In the genomic region with DNA sequence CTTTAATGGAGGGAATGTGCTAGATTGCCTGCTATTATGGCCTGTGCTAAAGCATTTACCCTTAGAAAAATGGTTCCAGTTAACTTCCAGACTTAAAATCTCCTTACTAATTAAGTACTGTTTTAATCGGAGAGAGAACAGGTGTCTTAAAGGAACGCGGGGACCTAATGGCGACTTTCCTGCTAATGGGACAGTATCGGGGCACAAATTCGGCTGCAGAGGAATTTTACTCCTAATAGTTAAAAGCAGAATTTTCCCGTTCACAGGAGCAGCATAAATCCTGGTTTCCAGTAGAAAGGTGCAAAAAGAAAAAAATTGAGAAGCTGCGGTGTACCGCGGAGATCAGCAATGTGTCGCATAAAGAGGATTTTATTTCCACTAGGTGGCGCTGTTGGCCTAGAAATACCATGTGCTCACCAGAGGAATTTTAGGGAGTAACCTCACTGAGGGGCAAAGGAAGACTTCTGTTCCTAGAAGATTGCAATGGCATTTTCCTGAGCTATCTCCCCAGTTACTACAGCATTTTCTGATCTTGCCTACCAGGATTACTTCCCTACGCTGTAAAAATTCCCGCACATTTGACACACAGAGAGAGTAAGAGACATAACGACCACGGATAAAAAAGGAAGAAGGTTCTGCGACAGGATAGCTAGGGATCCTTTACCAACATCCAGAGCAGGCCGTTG, we compare ENCODE assay signal across 8 cellular contexts. TPM values are rescaled to one million over a fixed set of nuclear protein-coding genes. Genes with fewer than 3 reads are reported as not detected.
DNase-seq lines count a peak whose midpoint lies in the region; ATAC-seq and TF ChIP-seq lines count a peak whose summit lies in the region.

No MANE protein-coding gene starts in this region.

- H3K4me2 ChIP-seq in DND-41 (ENCODE audit: insufficient read depth, low read length) = no peak overlapping the region

- H4K20me1 ChIP-seq in DND-41 (ENCODE audit: insufficient read depth, low read length) = no peaks in the 10 kb centered on the region

- no peak overlapping the region for H2AFZ ChIP-seq in DND-41 (ENCODE audit: low read depth, low read length)

- no peaks in the 10 kb centered on the region for H3K4me1 Mint-ChIP-seq in activated naive CD8-positive, alpha-beta T cell treated with anti-CD3 and anti-CD28 coated beads for 36 hours

- no peak overlapping the region for H3K4me3 Mint-ChIP-seq in activated naive CD8-positive, alpha-beta T cell treated with anti-CD3 and anti-CD28 coated beads for 36 hours

- no peaks in the 10 kb centered on the region for H3K4me1 ChIP-seq in DND-41 (ENCODE audit: insufficient read depth, low read length)
- H3K4me1 ChIP-seq in heart left ventricle = no peaks in the 10 kb centered on the region

- TF ChIP-seq POLR2A in heart left ventricle (IDR thresholded peaks at IDR 0.05) = peak in 1 of 2 donors; percentile 25

- H3K27me3 ChIP-seq in DND-41 (ENCODE audit: insufficient read depth, low read length, poor library complexity) (no peaks in the 10 kb centered on the region), heart left ventricle (peaks cover 0 to 49% (median 13%) of the 10 kb centered on the region in 9 donors)

- H3K4me3 ChIP-seq in DND-41 (ENCODE audit: low read depth in 1 of 2, low read length in 2 of 2) (no peak overlapping the region), heart left ventricle (no peak overlapping the region)
- H3K4me3 ChIP-seq in Jurkat, Clone E6-1 (ENCODE audit: low read length) = no peak overlapping the region

- ATAC-seq in DND-41 (ENCODE audit: insufficient read depth, low read depth) = peak; percentile 87
- ATAC-seq in heart left ventricle = peak in 3 of 4 donors; percentile 49 to 73 (median 61)
- peak; percentile 79 for ATAC-seq in sciatic nerve
- ATAC-seq in HG02571 (IDR thresholded peaks at IDR 0.05; ENCODE audit: unreplicated experiment) = no peak
- no peak for ATAC-seq in GM19455 (IDR thresholded peaks at IDR 0.05; ENCODE audit: unreplicated experiment)

- H3K9me3 ChIP-seq in DND-41 (ENCODE audit: insufficient read depth, low read length, severe bottlenecking) = peaks cover 12% of the 10 kb centered on the region
- H3K9me3 ChIP-seq in heart left ventricle = peaks cover 0 to 24% (median 14%) of the 10 kb centered on the region in 12 donors

- no peaks in the 10 kb centered on the region for H3K79me2 ChIP-seq in DND-41 (ENCODE audit: insufficient read depth, low read length)

- no peak overlapping the region for H3K27ac ChIP-seq in DND-41 (ENCODE audit: low read length)
- no peak overlapping the region for H3K27ac ChIP-seq in heart left ventricle

- H3K27me3 Mint-ChIP-seq in activated naive CD8-positive, alpha-beta T cell treated with anti-CD3 and anti-CD28 coated beads for 36 hours = peaks cover 33% of the 10 kb centered on the region

- H3K9me3 Mint-ChIP-seq in activated naive CD8-positive, alpha-beta T cell treated with anti-CD3 and anti-CD28 coated beads for 36 hours = peaks cover 16% of the 10 kb centered on the region

- TF ChIP-seq CTCF in DND-41 (IDR thresholded peaks at IDR 0.05; ENCODE audit: borderline replicate concordance, extremely low read depth, low read length, poor library complexity, severe bottlenecking) (peak; percentile 81), heart left ventricle (IDR thresholded peaks at IDR 0.05) (peak; percentile 47 to 86 (median 74))

- DNase-seq in DND-41 (peak; percentile 66), SK-N-DZ (ENCODE audit: low spot score) (peak; percentile 65), heart left ventricle (peak in 2 of 5 donors; percentile 42 to 53), sciatic nerve (ENCODE audit: low spot score) (no peak)
- peak; percentile 68 for DNase-seq in Jurkat, Clone E6-1 (ENCODE audit: low read depth, low spot score)
- peak; percentile 32 for DNase-seq in activated naive CD8-positive, alpha-beta T cell treated with anti-CD3 and anti-CD28 coated beads for 36 hours

- peaks cover 9% of the 10 kb centered on the region for H3K36me3 Mint-ChIP-seq in activated naive CD8-positive, alpha-beta T cell treated with anti-CD3 and anti-CD28 coated beads for 36 hours

- intact Hi-C loops in heart left ventricle (cut with DNase I) = loop anchor here in 9 of 10 donors (2.0 to 10.0 kb wide), 9 partner anchors 221 to 663 kb away; no protein-coding TSS in a partner anchor
- intact Hi-C loops in sciatic nerve (cut with DNase I) = no loop called here

- H3K27ac Mint-ChIP-seq in activated naive CD8-positive, alpha-beta T cell treated with anti-CD3 and anti-CD28 coated beads for 36 hours = no peak overlapping the region

- 26 to 30% (median 27%) methylated on average over 18 of the region's 18 CpGs for WGBS in heart left ventricle, 4 donors

- no peaks in the 10 kb centered on the region for H3K36me3 ChIP-seq in DND-41 (ENCODE audit: insufficient read depth, low read length)
- no peaks in the 10 kb centered on the region for H3K36me3 ChIP-seq in heart left ventricle

- no peak overlapping the region for H3K9ac ChIP-seq in DND-41 (ENCODE audit: low read depth, low read length)

RNA-seq across cellular contexts. Expression of a gene that starts 44.5 kb away (rescaled TPM):
- 3.1 TPM for polyA plus RNA-seq in Jurkat, Clone E6-1 (2012; ENCODE audit: insufficient read depth, insufficient read length)
- 2.4 and 3.3 TPM in 2 replicates for polyA plus RNA-seq in SK-N-DZ (2014; cell fraction: cytosol; rRNA removed)
- polyA plus RNA-seq in SK-N-DZ (2014; cell fraction: nucleus; rRNA removed) = 3.0 TPM in 2 replicates
- total RNA-seq in activated naive CD8-positive, alpha-beta T cell treated with anti-CD3 and anti-CD28 coated beads for 36 hours = 1 to 10 TPM; 2.9 TPM
- 1 to 10 TPM in 4 of 9 donors, under 1 TPM in 5; 0.19 to 1.5 (median 0.84) TPM for total RNA-seq in heart left ventricle
- polyA plus RNA-seq in heart left ventricle = under 1 TPM; 0.06 to 0.19 TPM
- 0.45 TPM for total RNA-seq in sciatic nerve

RNA-seq across cellular contexts. Expression of a gene that starts 56.1 kb away (rescaled TPM):
- not detected for polyA plus RNA-seq in Jurkat, Clone E6-1 (2012; ENCODE audit: insufficient read depth, insufficient read length)
- 4.3 and 5.8 TPM in 2 replicates for polyA plus RNA-seq in SK-N-DZ (2014; cell fraction: cytosol; rRNA removed)
- polyA plus RNA-seq in SK-N-DZ (2014; cell fraction: nucleus; rRNA removed) = 2.6 and 3.2 TPM in 2 replicates
- total RNA-seq in activated naive CD8-positive, alpha-beta T cell treated with anti-CD3 and anti-CD28 coated beads for 36 hours = not detected
- not detected for total RNA-seq in heart left ventricle
- polyA plus RNA-seq in heart left ventricle = not detected
- not detected for total RNA-seq in sciatic nerve

Comparison
In these comparisons a context has a peak if more than half of its experiments do, and no peak if none do; other contexts are left out.
1. ATAC-seq: peak in DND-41 (single experiment), heart left ventricle (3 of 4) and sciatic nerve (single experiment); none in HG02571 (single experiment) and GM19455 (single experiment).